ENCODE assay signal across 8 cellular contexts in genomic region chr15:92906563-92907081, GRCh38.
DNase-seq lines count a peak whose midpoint lies in the region; ATAC-seq and TF ChIP-seq lines count a peak whose summit lies in the region.

No MANE protein-coding gene starts in this region.

- peak; percentile 38 for ATAC-seq in GM21786 (IDR thresholded peaks at IDR 0.05; ENCODE audit: unreplicated experiment)

- H3K9ac ChIP-seq in OCI-LY3 (ENCODE audit: low read length) (peak overlapping the region; percentile 68), mucosa of rectum (ENCODE audit: low read depth in 1 of 2, low read length in 2 of 2) (peak overlapping the region in 1 of 2 donors; percentile 80)

- H3K4me2 ChIP-seq in OCI-LY3 (ENCODE audit: low read length): peak overlapping the region; percentile 86

- DNase-seq in GM12865 (ENCODE audit: low read depth) (peak; percentile 84), brain microvascular endothelial cell (peak; percentile 45), cortex of kidney (lab: John Stamatoyannopoulos, UW) (no peak), NCI-H2107 treated with DMSO at 0.1 percent for 48 hours (lab: John Stamatoyannopoulos, UW; ENCODE audit: unreplicated experiment) (no peak), NCI-H1436 treated with DMSO at 0.1 percent for 48 hours (lab: John Stamatoyannopoulos, UW) (no peak)

- peak overlapping the region; percentile 63 for H3K4me3 ChIP-seq in GM12865 (ENCODE audit: low read depth, low read length)
- peak overlapping the region; percentile 76 for H3K4me3 ChIP-seq in OCI-LY3 (ENCODE audit: low read length)
- H3K4me3 ChIP-seq in brain microvascular endothelial cell (ENCODE audit: low read depth, low read length): no peak overlapping the region
- peak overlapping the region in 1 of 2 donors; percentile 72 for H3K4me3 ChIP-seq in mucosa of rectum (ENCODE audit: low read length in 2 of 2)

- H4K20me1 ChIP-seq in OCI-LY3 (ENCODE audit: insufficient read depth, low read length): peaks cover 86% of the 10 kb centered on the region

- H3K4me1 ChIP-seq in OCI-LY3 (ENCODE audit: low read length) (peaks cover 43% of the 10 kb centered on the region), mucosa of rectum (ENCODE audit: control insufficient read depth in 2 of 2, insufficient read depth in 2 of 2, low read length in 2 of 2) (peaks cover 63 to 78% of the 10 kb centered on the region in 2 donors)

- no peak overlapping the region for H2AFZ ChIP-seq in OCI-LY3 (ENCODE audit: low read depth, low read length)

- H3K27ac ChIP-seq in OCI-LY3 (ENCODE audit: low read length): peak overlapping the region; percentile 74
- H3K27ac ChIP-seq in brain microvascular endothelial cell: peak overlapping the region; percentile 98
- peak overlapping the region; percentile 93 to 99 for H3K27ac ChIP-seq in mucosa of rectum (ENCODE audit: low read depth in 2 of 2, low read length in 2 of 2)

- H3K27me3 ChIP-seq in OCI-LY3 (ENCODE audit: low read depth, low read length) (no peaks in the 10 kb centered on the region), brain microvascular endothelial cell (replicated peaks) (no peaks in the 10 kb centered on the region), mucosa of rectum (ENCODE audit: control insufficient read depth in 2 of 2, insufficient read depth in 2 of 2, low read length in 2 of 2) (no peaks in the 10 kb centered on the region)

- H3K36me3 ChIP-seq in OCI-LY3 (replicated peaks; ENCODE audit: low read depth, low read length): peaks cover 56% of the 10 kb centered on the region
- peaks cover 12% of the 10 kb centered on the region for H3K36me3 ChIP-seq in brain microvascular endothelial cell (replicated peaks)
- H3K36me3 ChIP-seq in mucosa of rectum (ENCODE audit: control insufficient read depth in 2 of 2, insufficient read depth in 2 of 2, low read length in 2 of 2): peaks cover 0 to 9% of the 10 kb centered on the region in 2 donors

- H3K9me3 ChIP-seq in OCI-LY3 (ENCODE audit: insufficient read depth, low read length): no peaks in the 10 kb centered on the region
- no peaks in the 10 kb centered on the region for H3K9me3 ChIP-seq in mucosa of rectum (ENCODE audit: control insufficient read depth in 2 of 2, low read length in 2 of 2)

- peaks cover 99% of the 10 kb centered on the region for H3K79me2 ChIP-seq in OCI-LY3 (ENCODE audit: low read length)

- TF ChIP-seq CTCF in GM12865 (IDR thresholded peaks at IDR 0.05; ENCODE audit: insufficient read depth, low read depth, low read length, missing control alignments) (no peak), OCI-LY3 (IDR thresholded peaks at IDR 0.05; ENCODE audit: low read depth, low read length) (no peak), brain microvascular endothelial cell (IDR thresholded peaks at IDR 0.05; ENCODE audit: low read depth, low read length, missing control alignments) (no peak)

- in situ Hi-C loops in brain microvascular endothelial cell (cut with HindIII; ENCODE audit: low pct_ligation_motif_present, low sequenced_read_pairs): no loop called here

Comparison
In these comparisons a context has a peak if more than half of its experiments do, and no peak if none do; other contexts are left out.
1. DNase-seq: peak in GM12865 (single experiment) and brain microvascular endothelial cell (single experiment); none in cortex of kidney (single experiment), NCI-H2107 treated with DMSO at 0.1 percent for 48 hours (single experiment) and NCI-H1436 treated with DMSO at 0.1 percent for 48 hours (single experiment).
2. Peak in every context shown above with its lines, with median percentiles within 50 percentile points of each other: H3K27ac ChIP-seq.